Comparison of ENCODE assay signal across 1 cellular context in the genomic region with DNA sequence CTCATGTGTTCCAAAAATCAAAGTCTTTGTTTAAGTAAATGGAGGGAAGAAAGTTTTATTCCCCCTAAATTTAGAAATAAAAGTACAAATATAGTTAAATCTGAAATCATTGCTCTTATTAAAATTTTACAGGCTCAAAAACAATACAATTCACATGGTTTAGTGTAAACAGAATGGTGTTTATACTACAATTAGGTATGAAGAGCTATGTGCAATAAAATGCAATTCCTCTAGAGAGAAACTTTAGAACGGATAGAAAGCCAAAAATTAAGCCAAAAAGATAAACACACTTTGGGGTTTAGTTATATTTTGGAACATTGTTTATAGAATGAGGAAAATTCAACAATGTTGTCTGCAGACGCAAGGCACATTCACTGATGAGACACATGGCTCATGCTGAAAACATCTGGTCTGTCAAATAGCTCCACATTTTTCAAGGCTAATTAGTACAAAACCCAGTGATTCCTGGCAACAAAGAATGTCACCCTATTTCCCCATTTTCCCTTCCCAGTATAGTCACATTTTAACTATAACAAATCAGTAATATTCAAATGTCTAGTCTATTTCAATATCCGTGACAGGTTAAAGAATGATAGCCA.
A peak's percentile ranks its signal among the peaks of the same experiment; 100 is the strongest.
TF ChIP-seq lines count a peak whose summit lies in the region.

No MANE protein-coding gene starts in this region.

TF ChIP-seq in SK-N-SH treated with all-trans-retinoic acid at 6 μM for 48 hours, 23 proteins besides CTCF, POLR2A, EP300 and RAD21 (continued from another document):
- TF ChIP-seq, protein P1, sequence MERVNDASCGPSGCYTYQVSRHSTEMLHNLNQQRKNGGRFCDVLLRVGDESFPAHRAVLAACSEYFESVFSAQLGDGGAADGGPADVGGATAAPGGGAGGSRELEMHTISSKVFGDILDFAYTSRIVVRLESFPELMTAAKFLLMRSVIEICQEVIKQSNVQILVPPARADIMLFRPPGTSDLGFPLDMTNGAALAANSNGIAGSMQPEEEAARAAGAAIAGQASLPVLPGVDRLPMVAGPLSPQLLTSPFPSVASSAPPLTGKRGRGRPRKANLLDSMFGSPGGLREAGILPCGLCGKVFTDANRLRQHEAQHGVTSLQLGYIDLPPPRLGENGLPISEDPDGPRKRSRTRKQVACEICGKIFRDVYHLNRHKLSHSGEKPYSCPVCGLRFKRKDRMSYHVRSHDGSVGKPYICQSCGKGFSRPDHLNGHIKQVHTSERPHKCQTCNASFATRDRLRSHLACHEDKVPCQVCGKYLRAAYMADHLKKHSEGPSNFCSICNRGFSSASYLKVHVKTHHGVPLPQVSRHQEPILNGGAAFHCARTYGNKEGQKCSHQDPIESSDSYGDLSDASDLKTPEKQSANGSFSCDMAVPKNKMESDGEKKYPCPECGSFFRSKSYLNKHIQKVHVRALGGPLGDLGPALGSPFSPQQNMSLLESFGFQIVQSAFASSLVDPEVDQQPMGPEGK (CRISPR knock-in tag; IDR thresholded peaks at IDR 0.05; ENCODE audit: borderline replicate concordance) = no peak
- TF ChIP-seq ARNTL (CRISPR knock-in tag; IDR thresholded peaks at IDR 0.05; ENCODE audit: borderline replicate concordance, low read depth) (no peak), SNAI2 (CRISPR knock-in tag; IDR thresholded peaks at IDR 0.05) (no peak), TCF4 (CRISPR knock-in tag; IDR thresholded peaks at IDR 0.05; ENCODE audit: borderline replicate concordance) (peak; percentile 63), OSR1 (CRISPR knock-in tag; IDR thresholded peaks at IDR 0.05) (no peak)
